ENCODE assay signal across 10 cellular contexts in genomic region chr21:16305686-16306085, GRCh38.
DNase-seq lines count a peak whose midpoint lies in the region; TF ChIP-seq lines count a peak whose summit lies in the region.
"Had no signal": no experiment of that assay in that cellular context is flagged by ENCODE, and none has a peak within 500 bp of the region (broad histone marks: within the 10 kb centered on the region; RNA-seq: fewer than 3 reads in every experiment).

No MANE protein-coding gene starts in this region.

- H3K79me2 ChIP-seq in OCI-LY7 (ENCODE audit: insufficient read depth, low read depth, low read length), result no peaks in the 10 kb centered on the region

- H3K27me3 ChIP-seq in suprapubic skin (no peaks in the 10 kb centered on the region), ascending aorta (no peaks in the 10 kb centered on the region)

- H2AFZ ChIP-seq in OCI-LY7 (ENCODE audit: low read length), result no peak overlapping the region

- in situ Hi-C loops in ACHN (cut with HindIII; ENCODE audit: low pct_ligation_motif_present, low pct_unique_long_range_greater_than_20kb, low sequenced_read_pairs), result no loop called here

- intact Hi-C loops in OCI-LY7 (cut with micrococcal nuclease; ENCODE audit: unreplicated experiment) (no loop called here), ascending aorta (cut with DNase I) (no loop called here)

- no peaks in the 10 kb centered on the region for H4K20me1 ChIP-seq in OCI-LY7 (ENCODE audit: insufficient read depth, low read length)

- DNase-seq in NCI-H2107 treated with DMSO at 0.1 percent for 48 hours (lab: John Stamatoyannopoulos, UW; ENCODE audit: unreplicated experiment), result peak; percentile 79
- DNase-seq in dermis blood vessel endothelial cell, result peak; percentile 63
- peak; percentile 46 to 70 for DNase-seq in lung microvascular endothelial cell (ENCODE audit: low read depth in 2 of 2)
- DNase-seq in suprapubic skin (ENCODE audit: low spot score in 2 of 2), result no peak
- no peak for DNase-seq in RPMI8226
- DNase-seq in ACHN, result no peak
- no peak for DNase-seq in OCI-LY7 (ENCODE audit: low spot score)
- DNase-seq in ascending aorta (ENCODE audit: low spot score in 2 of 2), result no peak
- DNase-seq: EL, NCI-H524 treated with DMSO at 0.1 percent for 48 hours had no signal

- H3K27ac ChIP-seq in suprapubic skin (peak overlapping the region; percentile 13), OCI-LY7 (ENCODE audit: low read depth, low read length, poor library complexity, severe bottlenecking) (no peak overlapping the region), ascending aorta (peak overlapping the region in 1 of 2 donors; percentile 9)

- H3K4me1 ChIP-seq in suprapubic skin (no peaks in the 10 kb centered on the region), OCI-LY7 (ENCODE audit: insufficient read depth, low read length, poor library complexity, severe bottlenecking) (no peaks in the 10 kb centered on the region), ascending aorta (no peaks in the 10 kb centered on the region)

- POLR2A ChIA-PET in OCI-LY7 (lab: Charles Lee), result no interaction called here

- no peak overlapping the region for H3K4me2 ChIP-seq in OCI-LY7 (ENCODE audit: low read length)

- CTCF ChIA-PET in OCI-LY7 (lab: Charles Lee; ENCODE audit: unreplicated experiment), result no interaction called here

- TF ChIP-seq POLR2A in suprapubic skin (IDR thresholded peaks at IDR 0.05), result no peak

- no TSS peak for BruUV-seq in OCI-LY7 (replicated peaks; lab: Mats Ljungman, UMichigan)

- 36% methylated on average over 6 of the region's 6 CpGs for WGBS in suprapubic skin

- H3K9me2 ChIP-seq in OCI-LY7 (ENCODE audit: insufficient read depth, low read length), result no peaks in the 10 kb centered on the region

- H3K36me3 ChIP-seq in suprapubic skin (no peaks in the 10 kb centered on the region), OCI-LY7 (ENCODE audit: insufficient read depth, low read length) (no peaks in the 10 kb centered on the region), ascending aorta (no peaks in the 10 kb centered on the region)

- H3K9me3 ChIP-seq in suprapubic skin (no peaks in the 10 kb centered on the region), OCI-LY7 (ENCODE audit: low read length) (no peaks in the 10 kb centered on the region), ascending aorta (no peaks in the 10 kb centered on the region)

- TF ChIP-seq EP300 in suprapubic skin (IDR thresholded peaks at IDR 0.05), result no peak

- H3K4me3 ChIP-seq in suprapubic skin (peak overlapping the region; percentile 31), OCI-LY7 (ENCODE audit: low read depth, low read length, poor library complexity, severe bottlenecking) (no peak overlapping the region), ascending aorta (peak overlapping the region in 1 of 2 donors; percentile 31)

- TF ChIP-seq CTCF in suprapubic skin (IDR thresholded peaks at IDR 0.05), result no peak
- no peak for TF ChIP-seq CTCF in OCI-LY7 (conservative IDR thresholded peaks at IDR 0.05; ENCODE audit: low read length)
- TF ChIP-seq CTCF in ascending aorta (IDR thresholded peaks at IDR 0.05), result no peak

Comparison
In these comparisons a context has a peak if more than half of its experiments do, and no peak if none do; other contexts are left out.
1. DNase-seq: peak in NCI-H2107 treated with DMSO at 0.1 percent for 48 hours (single experiment), dermis blood vessel endothelial cell (single experiment) and lung microvascular endothelial cell (2 of 2); none in suprapubic skin (0 of 2), RPMI8226 (single experiment), ACHN (single experiment), OCI-LY7 (single experiment) and ascending aorta (0 of 2).